In the genomic region with DNA sequence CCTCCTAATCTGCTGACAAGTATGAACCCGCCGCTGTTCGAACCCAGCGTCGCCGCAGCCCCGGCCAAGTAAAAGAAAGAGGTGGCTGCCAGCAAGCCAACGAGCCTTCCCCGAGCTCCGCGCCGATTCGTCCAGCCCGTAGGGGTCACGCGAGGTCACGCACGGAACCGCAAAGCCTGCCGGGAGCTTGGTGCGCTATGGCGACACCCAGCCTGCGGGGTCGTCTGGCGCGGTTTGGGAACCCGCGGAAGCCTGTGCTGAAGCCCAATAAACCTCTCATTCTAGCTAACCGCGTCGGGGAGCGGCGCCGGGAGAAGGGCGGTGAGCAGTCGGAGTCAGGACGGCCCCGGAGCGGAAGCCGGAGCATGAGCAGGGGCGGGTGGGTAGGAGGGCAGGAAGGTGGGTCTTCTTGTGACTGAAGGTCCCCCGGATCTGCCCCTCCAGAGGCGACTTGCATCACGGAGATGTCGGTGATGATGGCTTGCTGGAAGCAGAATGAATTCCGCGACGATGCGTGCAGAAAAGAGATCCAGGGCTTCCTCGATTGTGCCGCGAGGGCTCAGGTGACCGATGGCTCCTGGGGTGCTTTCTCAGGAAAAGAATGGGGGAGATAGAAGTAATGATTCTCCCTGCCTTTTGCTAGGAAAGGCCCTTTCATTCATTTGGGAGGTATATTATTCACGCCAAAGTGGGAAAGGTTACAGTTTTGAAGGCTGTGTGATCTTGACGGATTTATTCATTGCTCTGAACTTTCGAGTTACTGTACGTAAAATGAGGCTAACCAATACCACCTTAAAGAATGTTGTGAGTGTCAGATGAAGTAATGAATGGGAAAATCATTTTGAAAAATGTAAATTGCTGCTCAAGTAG, we compare ENCODE assay signal across 8 cellular contexts.
DNase-seq lines count a peak whose midpoint lies in the region; ATAC-seq lines count a peak whose summit lies in the region.

A gene (plus strand): TSS at position 170 of the 870 bp plus-strand sequence. CDS start 28 bp downstream, at position 198.

- H3K27ac ChIP-seq in caudate nucleus (ENCODE audit: low read depth, low read length) = peak within 1 kb of the TSS; percentile 91

- DNase-seq in NCI-H187 (lab: John Stamatoyannopoulos, UW) (peak; percentile 29 to 61), NCI-H187 treated with DMSO at 0.1 percent for 48 hours (lab: John Stamatoyannopoulos, UW) (no peak), NCI-H2227 (lab: John Stamatoyannopoulos, UW; ENCODE audit: unreplicated experiment) (peak; percentile 90), caudate nucleus (lab: John Stamatoyannopoulos, UW) (peak in 60 of 61 donors; percentile 48 to 94 (median 85)), iris pigment epithelial cell (ENCODE audit: low read depth) (peak; percentile 89)
- DNase-seq in activated CD4-positive, CD25-positive, alpha-beta regulatory T cell (lab: John Stamatoyannopoulos, UW) = peak; percentile 82 to 86 (median 83)
- DNase-seq in stimulated activated CD4-positive, alpha-beta T cell treated with anti-CD3 and anti-CD28 coated beads, Interleukin-12 subunit alpha, Interleukin-12 subunit beta, amount 100 ng/mL, for 24 hours (ENCODE audit: low read depth in 2 of 2) = peak; percentile 82 to 92

- ATAC-seq in HG03064 (IDR thresholded peaks at IDR 0.05; ENCODE audit: low read depth, unreplicated experiment) = peak; percentile 54
